ENCODE assay signal across 8 cellular contexts in genomic region chr2:72605836-72606442, GRCh38.
A peak's percentile ranks its signal among the peaks of the same experiment; 100 is the strongest.
DNase-seq lines count a peak whose midpoint lies in the region; ATAC-seq, FAIRE-seq and TF ChIP-seq lines count a peak whose summit lies in the region.

No MANE protein-coding gene starts in this region.

- H3K4me3 ChIP-seq in dorsolateral prefrontal cortex = no peak overlapping the region
- H3K4me3 ChIP-seq in small intestine (ENCODE audit: low read depth in 1 of 2, low read length in 2 of 2) = no peak overlapping the region

- DNase-seq in NCI-H2081 (lab: John Stamatoyannopoulos, UW) (peak; percentile 0 to 1), NCI-H2081 treated with DMSO at 0.1 percent for 48 hours (lab: John Stamatoyannopoulos, UW) (no peak), NAMALWA (ENCODE audit: low spot score) (peak; percentile 44), dorsolateral prefrontal cortex (no peak), small intestine (peak; percentile 67), activated T-cell treated with anti-CD3 and anti-CD28 coated beads for 4 hours (no peak), NCI-H2107 (lab: John Stamatoyannopoulos, UW) (no peak)

- FAIRE-seq in small intestine (lab: Jason Lieb, UNC) = peak; percentile 91

- no peak overlapping the region for H3K27ac ChIP-seq in dorsolateral prefrontal cortex
- H3K27ac ChIP-seq in small intestine (ENCODE audit: low read depth in 1 of 2, low read length in 1 of 2) = no peak overlapping the region

- intact Hi-C loops in dorsolateral prefrontal cortex (cut with DNase I) = no loop called here

- H3K9me3 ChIP-seq in small intestine (ENCODE audit: control insufficient read depth, low read depth) = no peaks in the 10 kb centered on the region

- 25 to 60% (median 42%) methylated on average over 3 of the region's 3 CpGs for WGBS in small intestine, 3 donors

- no peaks in the 10 kb centered on the region for H3K27me3 ChIP-seq in dorsolateral prefrontal cortex
- H3K27me3 ChIP-seq in small intestine (ENCODE audit: control insufficient read depth in 2 of 2, insufficient read depth in 2 of 2, low read length in 2 of 2) = no peaks in the 10 kb centered on the region

- no peak for ATAC-seq in HG03097 (IDR thresholded peaks at IDR 0.05; ENCODE audit: low FRiP score, unreplicated experiment)

- peak; percentile 39 to 80 (median 69) for TF ChIP-seq CTCF in dorsolateral prefrontal cortex (IDR thresholded peaks at IDR 0.05 in 54 of 56, conservative IDR thresholded peaks at IDR 0.05 in 2 of 56; ENCODE audit: low read depth in 1 of 56, partially characterized antibody in 56 of 56)

- no peaks in the 10 kb centered on the region for H3K4me1 ChIP-seq in small intestine (ENCODE audit: control insufficient read depth in 2 of 2, insufficient read depth in 1 of 2, low read depth in 1 of 2, low read length in 1 of 2)

- H3K36me3 ChIP-seq in small intestine (ENCODE audit: control insufficient read depth in 2 of 2, insufficient read depth in 2 of 2, low read length in 2 of 2) = no peaks in the 10 kb centered on the region

Comparison
In these comparisons a context has a peak if more than half of its experiments do, and no peak if none do; other contexts are left out.
1. DNase-seq: peak in NCI-H2081 (2 of 2), NAMALWA (single experiment) and small intestine (single experiment); none in NCI-H2081 treated with DMSO at 0.1 percent for 48 hours (single experiment), dorsolateral prefrontal cortex (0 of 10), activated T-cell treated with anti-CD3 and anti-CD28 coated beads for 4 hours (single experiment) and NCI-H2107 (single experiment).